In genomic region chr1:42334240-42335049, GRCh38 we compare ENCODE assay signal across 8 cellular contexts. TPM values are rescaled to one million over a fixed set of nuclear protein-coding genes. Genes with fewer than 3 reads are reported as not detected.
A peak's percentile ranks its signal among the peaks of the same experiment; 100 is the strongest.
DNase-seq lines count a peak whose midpoint lies in the region; ATAC-seq and TF ChIP-seq lines count a peak whose summit lies in the region.

No MANE protein-coding gene starts in this region.

- peak overlapping the region; percentile 88 for H3K4me3 ChIP-seq in A673 (ENCODE audit: low read depth, low read length, poor library complexity, severe bottlenecking)
- peak overlapping the region; percentile 77 for H3K4me3 ChIP-seq in GM12864 (ENCODE audit: low read depth, low read length)
- peak overlapping the region; percentile 83 to 96 for H3K4me3 ChIP-seq in esophagus (ENCODE audit: low read depth in 1 of 2, low read length in 2 of 2)
- peak overlapping the region; percentile 80 to 98 (median 96) for H3K4me3 ChIP-seq in stomach

- no peaks in the 10 kb centered on the region for H3K27me3 ChIP-seq in A673 (replicated peaks; ENCODE audit: insufficient read depth, low read depth, low read length, poor library complexity)
- H3K27me3 ChIP-seq in esophagus (ENCODE audit: control insufficient read depth in 1 of 2, insufficient read depth in 2 of 2, low read length in 2 of 2) = no peaks in the 10 kb centered on the region
- no peaks in the 10 kb centered on the region for H3K27me3 ChIP-seq in stomach

- H3K4me1 ChIP-seq in A673 (ENCODE audit: insufficient read depth, low read length, poor library complexity, severe bottlenecking) = peaks cover 12% of the 10 kb centered on the region
- H3K4me1 ChIP-seq in esophagus (ENCODE audit: control insufficient read depth in 2 of 2, insufficient read depth in 2 of 2, low read length in 1 of 2) = no peaks in the 10 kb centered on the region
- H3K4me1 ChIP-seq in stomach = peaks cover 20 to 67% (median 49%) of the 10 kb centered on the region in 4 donors

- H3K9me3 ChIP-seq in A673 (ENCODE audit: low read depth, low read length, poor library complexity, severe bottlenecking) (no peaks in the 10 kb centered on the region), esophagus (ENCODE audit: control insufficient read depth in 2 of 2, insufficient read depth in 1 of 2, low read depth in 1 of 2, low read length in 1 of 2) (no peaks in the 10 kb centered on the region), stomach (no peaks in the 10 kb centered on the region)

- TF ChIP-seq EP300 in stomach (IDR thresholded peaks at IDR 0.05) = no peak

- 0 to 1% methylated on average over 44 to 58 of the region's 58 CpGs for WGBS in esophagus, 2 donors
- 0 to 1% (median 0%) methylated on average over 33 to 58 of the region's 58 CpGs for WGBS in stomach, 5 donors

- DNase-seq in A673 (ENCODE audit: low spot score) (peak; percentile 72), GM12864 (ENCODE audit: low read depth) (no peak), NCI-H146 (lab: John Stamatoyannopoulos, UW) (peak; percentile 44), mucosa of gallbladder (ENCODE audit: low spot score) (peak; percentile 33), stomach (peak; percentile 32)
- peak; percentile 41 for DNase-seq in activated CD4-positive, CD25-positive, alpha-beta regulatory T cell treated with anti-CD3 and anti-CD28 coated beads, Interleukin-2, amount 50 U/mL, for 72 hours

- H3K36me3 ChIP-seq in A673 (ENCODE audit: insufficient read depth, low read length, poor library complexity, severe bottlenecking) = no peaks in the 10 kb centered on the region
- no peaks in the 10 kb centered on the region for H3K36me3 ChIP-seq in esophagus (ENCODE audit: control insufficient read depth in 2 of 2, insufficient read depth in 2 of 2, low read length in 1 of 2)
- H3K36me3 ChIP-seq in stomach = no peaks in the 10 kb centered on the region

- BruUV-seq in A673 (replicated peaks; lab: Mats Ljungman, UMichigan) = no TSS peak

- POLR2A ChIA-PET in A673 (lab: Charles Lee; ENCODE audit: low non-redundant PET) = no interaction called here

- TF ChIP-seq CTCF in A673 (conservative IDR thresholded peaks at IDR 0.05; ENCODE audit: low read depth, low read length) (no peak), GM12864 (IDR thresholded peaks at IDR 0.05; ENCODE audit: low read depth, low read length, missing control alignments) (no peak), stomach (IDR thresholded peaks at IDR 0.05) (no peak)

- ATAC-seq in HG02678 (IDR thresholded peaks at IDR 0.05; ENCODE audit: unreplicated experiment) = peak; percentile 49

- H3K27ac ChIP-seq in A673 (ENCODE audit: low read depth, low read length, poor library complexity, severe bottlenecking) (peak overlapping the region; percentile 87), esophagus (ENCODE audit: low read depth in 2 of 2, low read length in 1 of 2) (peak overlapping the region; percentile 90 to 97), stomach (peak overlapping the region; percentile 95 to 99 (median 96))

- CTCF ChIA-PET in A673 (lab: Charles Lee) = interaction anchor here (0.6 kb wide), 1 partner anchor 420 kb away, joined by 3 read pairs; no protein-coding TSS in a partner anchor

- TF ChIP-seq POLR2A in stomach (IDR thresholded peaks at IDR 0.05) = no peak

- intact Hi-C loops in A673 (cut with micrococcal nuclease; ENCODE audit: unreplicated experiment) (loop anchor here (10.0 kb wide), 2 partner anchors 160 to 320 kb away; partner anchors contain the start of gene PPIH), stomach (cut with DNase I; ENCODE audit: low total_unique reads) (no loop called here)

RNA-seq across cellular contexts. Expression of gene FOXJ3, which starts 0.6 kb away (rescaled TPM):
- total RNA-seq in A673 (2021) = 55.4 and 57.9 TPM in 2 replicates
- polyA plus RNA-seq in esophagus = 1 to 10 TPM; 7.0 to 8.8 TPM
- 39.4 TPM for total RNA-seq in mucosa of gallbladder
- 10 to 100 TPM; 10.1 to 57.3 (median 33.9) TPM for total RNA-seq in stomach
- polyA plus RNA-seq in stomach = 10 to 100 TPM in 2 of 3 donors, 1 to 10 TPM in 1; 8.3 to 13.4 (median 10.5) TPM

RNA-seq across cellular contexts. Expression of gene RIMKLA, which starts 46.1 kb away (rescaled TPM):
- total RNA-seq in A673 (2021) = 0.04 and 0.24 TPM in 2 replicates
- polyA plus RNA-seq in esophagus = under 1 TPM; 0.06 to 0.12 TPM
- total RNA-seq in mucosa of gallbladder = 4.4 TPM
- total RNA-seq in stomach = 10 to 100 TPM in 2 of 5 donors, 1 to 10 TPM in 1, under 1 TPM in 1, not detected in 1; 0.55 to 12.7 (median 6.7) TPM
- polyA plus RNA-seq in stomach = under 1 TPM; 0.15 to 0.56 (median 0.33) TPM
